Comparison of ENCODE assay signal across 8 cellular contexts in the genomic region with DNA sequence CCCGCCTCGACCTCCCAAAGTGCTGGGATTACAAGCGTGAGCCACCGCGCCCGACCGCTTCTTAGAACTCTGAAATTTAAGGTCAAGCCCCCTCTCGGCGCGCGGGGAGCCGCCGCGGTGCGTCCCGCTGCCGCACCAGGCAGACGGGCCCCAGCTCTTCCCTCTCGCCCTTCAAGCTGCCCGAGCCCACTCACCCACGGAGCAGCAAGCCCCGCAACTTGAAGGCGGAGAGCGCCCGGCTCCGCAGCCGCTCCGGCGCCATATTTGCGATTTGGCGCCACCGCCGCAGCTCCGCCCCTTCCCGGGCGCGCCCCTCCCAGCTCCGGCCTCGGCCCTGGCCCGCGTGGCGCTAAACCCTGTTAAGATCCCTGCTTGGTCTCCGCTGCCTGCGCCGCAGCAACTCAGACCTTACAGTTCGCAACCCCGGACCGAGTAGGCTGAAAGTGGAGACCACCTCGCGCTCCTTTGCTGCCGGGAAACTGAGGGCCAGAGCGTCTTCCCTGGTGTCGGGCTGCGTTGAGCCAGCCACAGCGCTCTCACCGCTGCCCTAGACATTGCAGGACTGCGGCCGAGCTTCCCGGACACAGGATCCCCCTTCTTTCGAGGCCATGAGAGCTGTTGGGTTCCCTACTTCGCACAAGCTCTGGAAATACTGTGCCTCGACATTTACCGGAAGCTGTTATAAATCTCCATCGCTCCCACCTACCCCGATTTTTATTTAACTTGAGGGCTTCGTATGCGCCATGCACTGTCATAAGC. TPM values are rescaled to one million over a fixed set of nuclear protein-coding genes. Genes with fewer than 3 reads are reported as not detected.
DNase-seq lines count a peak whose midpoint lies in the region; ATAC-seq and TF ChIP-seq lines count a peak whose summit lies in the region.

Gene POLE2 (minus strand): TSS at position 273 of the 759 bp plus-strand sequence. CDS start 11 bp downstream, at position 262.

- H3K27ac ChIP-seq in OCI-LY7 (ENCODE audit: low read depth, low read length, poor library complexity, severe bottlenecking) = peak within 1 kb of the TSS; percentile 41
- peak within 1 kb of the TSS; percentile 83 for H3K27ac ChIP-seq in muscle layer of colon (ENCODE audit: low read depth, low read length)

- CTCF ChIA-PET in OCI-LY7 (lab: Charles Lee; ENCODE audit: unreplicated experiment) = no interaction called here

- H4K20me1 ChIP-seq in OCI-LY7 (ENCODE audit: insufficient read depth, low read length) = no peaks in the 10 kb centered on the region

- no peaks in the 10 kb centered on the region for H3K27me3 ChIP-seq in muscle layer of colon (ENCODE audit: control insufficient read depth in 1 of 2, insufficient read depth in 2 of 2, low read length in 2 of 2)

- TF ChIP-seq CTCF in OCI-LY7 (conservative IDR thresholded peaks at IDR 0.05; ENCODE audit: low read length) = peak; percentile 27; the same call in 1 of the 2 replicates

- H3K36me3 ChIP-seq in OCI-LY7 (ENCODE audit: insufficient read depth, low read length) (peaks cover 10% of the 10 kb centered on the region), muscle layer of colon (ENCODE audit: insufficient read depth, low read length) (no peaks in the 10 kb centered on the region)

- H3K4me2 ChIP-seq in OCI-LY7 (ENCODE audit: low read length) = peak within 1 kb of the TSS; percentile 91

- peak within 1 kb of the TSS; percentile 95 for H2AFZ ChIP-seq in OCI-LY7 (ENCODE audit: low read length)

- no TSS peak for BruUV-seq in OCI-LY7 (replicated peaks; lab: Mats Ljungman, UMichigan)

- peak within 1 kb of the TSS; percentile 82 for H3K4me3 ChIP-seq in OCI-LY7 (ENCODE audit: low read depth, low read length, poor library complexity, severe bottlenecking)
- peak within 1 kb of the TSS; percentile 44 to 75 for H3K4me3 ChIP-seq in muscle layer of colon (ENCODE audit: low read depth in 1 of 2, low read length in 2 of 2)

- peak; percentile 96 for DNase-seq in D341Med (ENCODE audit: low spot score)
- DNase-seq in HUDEP-2 (lab: John Stamatoyannopoulos, UW; ENCODE audit: unreplicated experiment in 76 of 76) = peak in 70 of 76 experiments; percentile 8 to 88 (median 62)
- DNase-seq in OCI-LY7 (ENCODE audit: low spot score) = peak; percentile 85
- peak; percentile 82 for DNase-seq in activated T-cell treated with anti-CD3 and anti-CD28 coated beads, Interleukin-2, amount 50 U/mL, for 1 hour
- peak; percentile 45 to 54 for DNase-seq in stimulated activated CD8-positive, alpha-beta memory T cell treated with anti-CD3 and anti-CD28 coated beads, Interleukin-7, amount 100 ng/mL, for 1 hour (ENCODE audit: low read depth in 2 of 2)

- H3K9me2 ChIP-seq in OCI-LY7 (ENCODE audit: insufficient read depth, low read length) = no peaks in the 10 kb centered on the region

- H3K9me3 ChIP-seq in OCI-LY7 (ENCODE audit: low read length) (no peaks in the 10 kb centered on the region), muscle layer of colon (ENCODE audit: low read length) (no peaks in the 10 kb centered on the region)

- H3K4me1 ChIP-seq in OCI-LY7 (ENCODE audit: insufficient read depth, low read length, poor library complexity, severe bottlenecking) (peaks cover 41% of the 10 kb centered on the region), muscle layer of colon (ENCODE audit: insufficient read depth, low read length) (peaks cover 6% of the 10 kb centered on the region)

- peak within 1 kb of the TSS; percentile 63 for H3K9ac ChIP-seq in muscle layer of colon (ENCODE audit: low read length)

- peaks cover 27% of the 10 kb centered on the region for H3K79me2 ChIP-seq in OCI-LY7 (ENCODE audit: insufficient read depth, low read depth, low read length)

- intact Hi-C loops in OCI-LY7 (cut with micrococcal nuclease; ENCODE audit: unreplicated experiment) = loop anchor here (2.0 kb wide), 2 partner anchors 53 to 81 kb away; partner anchors contain the start of genes DNAAF2 and KLHDC2

- POLR2A ChIA-PET in OCI-LY7 (lab: Charles Lee) = interaction anchor here (0.6 to 2.4 kb wide), 4 partner anchors 15 to 811 kb away, joined by 3 to 7 read pairs (median 4); no protein-coding TSS in a partner anchor

- peak; percentile 85 for ATAC-seq in GM21360 (IDR thresholded peaks at IDR 0.05; ENCODE audit: unreplicated experiment)
- peak; percentile 75 for ATAC-seq in esophagus mucosa

RNA-seq across cellular contexts. Expression of gene POLE2, which starts in this region (rescaled TPM):
- 26.3 and 28.6 TPM in 2 replicates for total RNA-seq in OCI-LY7 (2014; rRNA removed; shearing (Covaris generic))
- total RNA-seq in OCI-LY7 (2022) = 30.3 and 36.8 TPM in 2 replicates
- 7.2 TPM for total RNA-seq in esophagus mucosa

Comparison
In these comparisons a context has a peak if more than half of its experiments do, and no peak if none do; other contexts are left out.
1. Peak in every context shown above with its lines: DNase-seq, ATAC-seq, H3K4me3 ChIP-seq and H3K27ac ChIP-seq.